ENCODE assay signal across 2 cellular contexts in the genomic region with DNA sequence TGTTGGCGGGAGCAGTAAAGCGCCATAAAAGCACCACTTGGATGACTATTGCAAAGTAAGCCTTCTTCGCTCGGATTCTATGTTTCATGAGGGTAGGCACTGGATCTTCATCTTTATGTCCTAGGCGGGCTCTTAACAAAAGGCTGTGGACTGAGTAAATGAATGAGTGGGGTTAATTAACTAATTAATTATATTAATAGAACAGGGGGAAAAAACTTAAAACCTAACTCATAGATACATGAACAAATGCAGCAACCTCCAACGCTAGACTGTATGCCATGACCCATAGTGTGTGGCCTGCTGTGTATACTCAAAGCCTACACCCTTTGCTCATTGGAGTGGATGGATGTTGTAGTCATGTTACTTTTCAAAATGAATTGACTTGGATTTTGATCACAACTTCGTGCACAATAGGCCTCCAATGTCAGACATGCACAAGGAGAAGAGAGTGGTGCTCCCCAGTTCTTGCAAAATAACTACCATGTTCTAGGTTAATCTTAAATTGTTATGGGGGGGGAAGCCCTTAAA.
TF ChIP-seq lines count a peak whose summit lies in the region.

No MANE protein-coding gene starts in this region.

TF ChIP-seq in GM23338, 12 proteins besides CTCF, POLR2A, EP300 and RAD21:
- TF ChIP-seq, protein P1, sequence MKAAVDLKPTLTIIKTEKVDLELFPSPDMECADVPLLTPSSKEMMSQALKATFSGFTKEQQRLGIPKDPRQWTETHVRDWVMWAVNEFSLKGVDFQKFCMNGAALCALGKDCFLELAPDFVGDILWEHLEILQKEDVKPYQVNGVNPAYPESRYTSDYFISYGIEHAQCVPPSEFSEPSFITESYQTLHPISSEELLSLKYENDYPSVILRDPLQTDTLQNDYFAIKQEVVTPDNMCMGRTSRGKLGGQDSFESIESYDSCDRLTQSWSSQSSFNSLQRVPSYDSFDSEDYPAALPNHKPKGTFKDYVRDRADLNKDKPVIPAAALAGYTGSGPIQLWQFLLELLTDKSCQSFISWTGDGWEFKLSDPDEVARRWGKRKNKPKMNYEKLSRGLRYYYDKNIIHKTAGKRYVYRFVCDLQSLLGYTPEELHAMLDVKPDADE (IDR thresholded peaks at IDR 0.05): no peak
- TF ChIP-seq POLR2AphosphoS5 (IDR thresholded peaks at IDR 0.05; ENCODE audit: low read depth) (no peak), NANOG (IDR thresholded peaks at IDR 0.05; ENCODE audit: borderline replicate concordance) (no peak), CREB1 (CRISPR knock-in tag; IDR thresholded peaks at IDR 0.05; ENCODE audit: low read depth) (no peak), EZH2 (IDR thresholded peaks at IDR 0.05; ENCODE audit: low read depth, unreplicated experiment) (peak; percentile 77), ZNF114 (CRISPR knock-in tag; IDR thresholded peaks at IDR 0.05) (no peak)
- TF ChIP-seq, protein P2, sequence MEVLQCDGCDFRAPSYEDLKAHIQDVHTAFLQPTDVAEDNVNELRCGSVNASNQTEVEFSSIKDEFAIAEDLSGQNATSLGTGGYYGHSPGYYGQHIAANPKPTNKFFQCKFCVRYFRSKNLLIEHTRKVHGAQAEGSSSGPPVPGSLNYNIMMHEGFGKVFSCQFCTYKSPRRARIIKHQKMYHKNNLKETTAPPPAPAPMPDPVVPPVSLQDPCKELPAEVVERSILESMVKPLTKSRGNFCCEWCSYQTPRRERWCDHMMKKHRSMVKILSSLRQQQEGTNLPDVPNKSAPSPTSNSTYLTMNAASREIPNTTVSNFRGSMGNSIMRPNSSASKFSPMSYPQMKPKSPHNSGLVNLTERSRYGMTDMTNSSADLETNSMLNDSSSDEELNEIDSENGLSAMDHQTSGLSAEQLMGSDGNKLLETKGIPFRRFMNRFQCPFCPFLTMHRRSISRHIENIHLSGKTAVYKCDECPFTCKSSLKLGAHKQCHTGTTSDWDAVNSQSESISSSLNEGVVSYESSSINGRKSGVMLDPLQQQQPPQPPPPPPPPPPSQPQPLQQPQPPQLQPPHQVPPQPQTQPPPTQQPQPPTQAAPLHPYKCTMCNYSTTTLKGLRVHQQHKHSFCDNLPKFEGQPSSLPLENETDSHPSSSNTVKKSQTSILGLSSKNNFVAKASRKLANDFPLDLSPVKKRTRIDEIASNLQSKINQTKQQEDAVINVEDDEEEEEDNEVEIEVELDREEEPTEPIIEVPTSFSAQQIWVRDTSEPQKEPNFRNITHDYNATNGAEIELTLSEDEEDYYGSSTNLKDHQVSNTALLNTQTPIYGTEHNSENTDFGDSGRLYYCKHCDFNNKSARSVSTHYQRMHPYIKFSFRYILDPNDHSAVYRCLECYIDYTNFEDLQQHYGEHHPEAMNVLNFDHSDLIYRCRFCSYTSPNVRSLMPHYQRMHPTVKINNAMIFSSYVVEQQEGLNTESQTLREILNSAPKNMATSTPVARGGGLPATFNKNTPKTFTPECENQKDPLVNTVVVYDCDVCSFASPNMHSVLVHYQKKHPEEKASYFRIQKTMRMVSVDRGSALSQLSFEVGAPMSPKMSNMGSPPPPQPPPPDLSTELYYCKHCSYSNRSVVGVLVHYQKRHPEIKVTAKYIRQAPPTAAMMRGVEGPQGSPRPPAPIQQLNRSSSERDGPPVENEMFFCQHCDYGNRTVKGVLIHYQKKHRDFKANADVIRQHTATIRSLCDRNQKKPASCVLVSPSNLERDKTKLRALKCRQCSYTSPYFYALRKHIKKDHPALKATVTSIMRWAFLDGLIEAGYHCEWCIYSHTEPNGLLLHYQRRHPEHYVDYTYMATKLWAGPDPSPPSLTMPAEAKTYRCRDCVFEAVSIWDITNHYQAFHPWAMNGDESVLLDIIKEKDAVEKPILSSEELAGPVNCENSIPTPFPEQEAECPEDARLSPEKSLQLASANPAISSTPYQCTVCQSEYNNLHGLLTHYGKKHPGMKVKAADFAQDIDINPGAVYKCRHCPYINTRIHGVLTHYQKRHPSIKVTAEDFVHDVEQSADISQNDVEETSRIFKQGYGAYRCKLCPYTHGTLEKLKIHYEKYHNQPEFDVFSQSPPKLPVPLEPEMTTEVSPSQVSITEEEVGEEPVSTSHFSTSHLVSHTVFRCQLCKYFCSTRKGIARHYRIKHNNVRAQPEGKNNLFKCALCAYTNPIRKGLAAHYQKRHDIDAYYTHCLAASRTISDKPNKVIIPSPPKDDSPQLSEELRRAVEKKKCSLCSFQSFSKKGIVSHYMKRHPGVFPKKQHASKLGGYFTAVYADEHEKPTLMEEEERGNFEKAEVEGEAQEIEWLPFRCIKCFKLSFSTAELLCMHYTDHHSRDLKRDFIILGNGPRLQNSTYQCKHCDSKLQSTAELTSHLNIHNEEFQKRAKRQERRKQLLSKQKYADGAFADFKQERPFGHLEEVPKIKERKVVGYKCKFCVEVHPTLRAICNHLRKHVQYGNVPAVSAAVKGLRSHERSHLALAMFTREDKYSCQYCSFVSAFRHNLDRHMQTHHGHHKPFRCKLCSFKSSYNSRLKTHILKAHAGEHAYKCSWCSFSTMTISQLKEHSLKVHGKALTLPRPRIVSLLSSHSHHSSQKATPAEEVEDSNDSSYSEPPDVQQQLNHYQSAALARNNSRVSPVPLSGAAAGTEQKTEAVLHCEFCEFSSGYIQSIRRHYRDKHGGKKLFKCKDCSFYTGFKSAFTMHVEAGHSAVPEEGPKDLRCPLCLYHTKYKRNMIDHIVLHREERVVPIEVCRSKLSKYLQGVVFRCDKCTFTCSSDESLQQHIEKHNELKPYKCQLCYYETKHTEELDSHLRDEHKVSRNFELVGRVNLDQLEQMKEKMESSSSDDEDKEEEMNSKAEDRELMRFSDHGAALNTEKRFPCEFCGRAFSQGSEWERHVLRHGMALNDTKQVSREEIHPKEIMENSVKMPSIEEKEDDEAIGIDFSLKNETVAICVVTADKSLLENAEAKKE (CRISPR knock-in tag; IDR thresholded peaks at IDR 0.05): no peak

TF ChIP-seq in K562, 482 proteins besides CTCF, POLR2A, EP300 and RAD21:
- TF ChIP-seq ZNF282 (CRISPR knock-in tag; IDR thresholded peaks at IDR 0.05) (no peak), ZBTB33 (CRISPR knock-in tag; IDR thresholded peaks at IDR 0.05) (0 out of 2 replicates have a peak, but pooled peaks have one; percentile 65), PCBP1 (IDR thresholded peaks at IDR 0.05; ENCODE audit: low read depth, low read length, poor library complexity, severe bottlenecking) (no peak), DIDO1 (tag; IDR thresholded peaks at IDR 0.05; ENCODE audit: low read depth) (no peak), MCM3 (IDR thresholded peaks at IDR 0.05) (no peak), ZNF134 (CRISPR knock-in tag; conservative IDR thresholded peaks at IDR 0.05) (no peak), ADNP (tag; IDR thresholded peaks at IDR 0.05) (no peak), JUND (IDR thresholded peaks at IDR 0.05; ENCODE audit: borderline replicate concordance, low read depth, low read length) (no peak), JUND (tag; IDR thresholded peaks at IDR 0.05; ENCODE audit: borderline replicate concordance, low read depth, low read length) (no peak)
